Comparison of ENCODE assay signal across 8 cellular contexts in the genomic region with DNA sequence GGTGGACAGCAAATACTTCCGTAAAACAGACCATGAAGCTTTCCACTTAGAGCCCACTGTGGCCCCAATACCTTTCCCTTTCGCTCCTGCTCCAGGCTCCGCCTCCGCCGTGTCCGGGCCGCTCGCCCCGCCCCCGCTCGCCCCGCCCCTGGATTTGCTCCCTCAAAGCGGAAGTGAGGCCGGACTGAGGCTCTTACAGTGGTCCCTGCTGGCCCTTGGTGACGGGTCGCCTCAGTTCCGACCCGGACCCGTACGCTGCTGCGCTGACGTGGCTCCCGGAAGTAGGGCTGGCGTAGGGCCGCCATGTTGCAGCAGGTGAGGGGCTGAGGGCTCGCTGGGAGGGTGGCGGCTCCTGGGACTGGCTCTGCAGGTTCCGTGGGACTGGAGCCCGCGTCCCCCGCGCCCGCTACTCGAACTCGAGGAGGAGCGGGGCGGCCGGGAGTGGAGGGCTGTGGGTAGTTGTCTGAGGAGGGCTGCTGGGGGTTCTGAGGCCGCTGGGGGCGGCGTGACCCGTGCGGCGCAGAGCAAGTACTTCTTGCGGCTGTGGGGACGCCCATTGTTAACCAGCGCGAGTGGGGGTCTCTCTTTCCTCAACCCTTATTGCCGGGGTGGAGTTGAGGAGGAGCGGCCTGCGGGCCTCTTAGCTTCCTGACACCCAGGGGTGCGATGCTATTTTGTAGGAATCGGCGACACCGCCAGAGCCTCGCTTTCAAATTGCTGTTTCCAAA. TPM values are rescaled to one million over a fixed set of nuclear protein-coding genes. Genes with fewer than 3 reads are reported as not detected.
DNase-seq lines count a peak whose midpoint lies in the region; ATAC-seq and TF ChIP-seq lines count a peak whose summit lies in the region.
"Not testable (repeated sequence)": the region's sequence is repeated elsewhere in the genome, so short reads cannot be mapped to it uniquely, and the experiment has no call there.

A gene (plus strand): TSS at position 193 of the 728 bp plus-strand sequence. CDS start 111 bp downstream, at position 304.

- TF ChIP-seq CTCF in GM10248 (IDR thresholded peaks at IDR 0.05; ENCODE audit: control extremely low read depth, extremely low read depth, low read depth, missing control alignments); SK-N-SH (IDR thresholded peaks at IDR 0.05); suprapubic skin (IDR thresholded peaks at IDR 0.05): not testable (repeated sequence)

- not testable (repeated sequence) for H4K20me1 ChIP-seq in SK-N-SH (ENCODE audit: insufficient read depth)

- H2AFZ ChIP-seq in SK-N-SH (ENCODE audit: low read depth), result not testable (repeated sequence)

- H3K36me3 ChIP-seq in SK-N-SH (replicated peaks in 1 of 2; ENCODE audit: control insufficient read depth in 1 of 2, insufficient read depth in 2 of 2, low read length in 1 of 2); suprapubic skin: not testable (repeated sequence)

- H3F3A ChIP-seq in SK-N-SH (replicated peaks; ENCODE audit: insufficient read depth), result not testable (repeated sequence)

- not testable (repeated sequence) for H3K9me3 ChIP-seq in SK-N-SH, suprapubic skin

- TF ChIP-seq RAD21 in SK-N-SH (IDR thresholded peaks at IDR 0.05; ENCODE audit: low read length), result not testable (repeated sequence)

- POLR2A ChIA-PET in GM10248 (lab: Yijun Ruan, JAX); SK-N-SH (lab: Yijun Ruan, JAX): not testable (repeated sequence)

- H3K9me2 ChIP-seq in SK-N-SH, result not testable (repeated sequence)

- peak within 1 kb of the TSS; percentile 71 for H3K4me2 ChIP-seq in SK-N-SH

- H3K4me3 ChIP-seq in SK-N-SH (ENCODE audit: low read depth in 2 of 2, low read length in 1 of 2), result peak within 1 kb of the TSS; percentile 52 to 53
- peak within 1 kb of the TSS; percentile 65 for H3K4me3 ChIP-seq in suprapubic skin

- TF ChIP-seq EP300 in SK-N-SH (IDR thresholded peaks at IDR 0.05; ENCODE audit: borderline replicate concordance in 1 of 2, low read depth in 1 of 2, low read length in 1 of 2); suprapubic skin (IDR thresholded peaks at IDR 0.05): not testable (repeated sequence)

- TF ChIP-seq POLR2A in suprapubic skin (IDR thresholded peaks at IDR 0.05), result peak in 1 of 2 donors; percentile 89

- WGBS in SK-N-SH (ENCODE audit: low lambda C conversion rate), result 0% methylated on average over 16 of the region's 56 CpGs
- 0% methylated on average over 3 of the region's 56 CpGs for WGBS in suprapubic skin

- not testable (repeated sequence) for H3K27ac ChIP-seq in SK-N-SH (ENCODE audit: low read depth in 2 of 2, low read length in 1 of 2)
- H3K27ac ChIP-seq in suprapubic skin, result peak within 1 kb of the TSS; percentile 81

- peaks cover 40% of the 10 kb centered on the region for H3K79me2 ChIP-seq in SK-N-SH (ENCODE audit: insufficient read depth)

- peak within 1 kb of the TSS; percentile 76 for H3K9ac ChIP-seq in SK-N-SH

- peak; percentile 85 for DNase-seq in GM10248 (ENCODE audit: extremely low spot score)
- peak; percentile 92 for DNase-seq in NCI-H1092 (lab: John Stamatoyannopoulos, UW)
- peak; percentile 85 for DNase-seq in SK-N-SH
- peak; percentile 97 for DNase-seq in activated naive CD4-positive, alpha-beta T cell treated with anti-CD3 and anti-CD28 coated beads, Interleukin-2, amount 50 U/mL, for 16 hours
- DNase-seq in glomerular endothelial cell (ENCODE audit: extremely low read depth, low read depth, low spot score), result peak; percentile 25
- DNase-seq in occipital lobe (lab: John Stamatoyannopoulos, UW), result peak; percentile 93
- DNase-seq in suprapubic skin (ENCODE audit: low spot score in 2 of 2), result peak; percentile 97 to 98

- CTCF ChIA-PET in GM10248 (lab: Yijun Ruan, JAX); SK-N-SH (lab: Yijun Ruan, JAX): not testable (repeated sequence)

- not testable (repeated sequence) for H3K4me1 ChIP-seq in SK-N-SH (ENCODE audit: control insufficient read depth in 1 of 2, insufficient read depth in 2 of 2, low read depth in 1 of 2, low read length in 1 of 2)
- peaks cover 14% of the 10 kb centered on the region for H3K4me1 ChIP-seq in suprapubic skin

- ATAC-seq in HG02610 (IDR thresholded peaks at IDR 0.05; ENCODE audit: unreplicated experiment), result peak; percentile 97

- H3K27me3 ChIP-seq in SK-N-SH (ENCODE audit: insufficient read depth); suprapubic skin: not testable (repeated sequence)

TF ChIP-seq in SK-N-SH, 30 proteins besides CTCF, POLR2A, EP300 and RAD21:
- peak; percentile 60; the same call in 1 of the 2 replicates for TF ChIP-seq POLR2AphosphoS5 (IDR thresholded peaks at IDR 0.05; ENCODE audit: low read depth, low read length)
- peak; percentile 71 for TF ChIP-seq TAF1 (IDR thresholded peaks at IDR 0.05; ENCODE audit: borderline replicate concordance, low read depth, low read length)
- TF ChIP-seq GATA2 (CRISPR knock-in tag; IDR thresholded peaks at IDR 0.05), result peak; percentile 33; the same call in 1 of the 2 replicates
- peak; percentile 92 for TF ChIP-seq YY1 (IDR thresholded peaks at IDR 0.05; ENCODE audit: low read depth)
- TF ChIP-seq, protein P1, sequence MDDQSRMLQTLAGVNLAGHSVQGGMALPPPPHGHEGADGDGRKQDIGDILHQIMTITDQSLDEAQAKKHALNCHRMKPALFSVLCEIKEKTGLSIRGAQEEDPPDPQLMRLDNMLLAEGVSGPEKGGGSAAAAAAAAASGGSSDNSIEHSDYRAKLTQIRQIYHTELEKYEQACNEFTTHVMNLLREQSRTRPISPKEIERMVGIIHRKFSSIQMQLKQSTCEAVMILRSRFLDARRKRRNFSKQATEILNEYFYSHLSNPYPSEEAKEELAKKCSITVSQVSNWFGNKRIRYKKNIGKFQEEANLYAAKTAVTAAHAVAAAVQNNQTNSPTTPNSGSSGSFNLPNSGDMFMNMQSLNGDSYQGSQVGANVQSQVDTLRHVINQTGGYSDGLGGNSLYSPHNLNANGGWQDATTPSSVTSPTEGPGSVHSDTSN (IDR thresholded peaks at IDR 0.05), result peak; percentile 26; the same call in 1 of the 2 replicates
- TF ChIP-seq, protein P2, sequence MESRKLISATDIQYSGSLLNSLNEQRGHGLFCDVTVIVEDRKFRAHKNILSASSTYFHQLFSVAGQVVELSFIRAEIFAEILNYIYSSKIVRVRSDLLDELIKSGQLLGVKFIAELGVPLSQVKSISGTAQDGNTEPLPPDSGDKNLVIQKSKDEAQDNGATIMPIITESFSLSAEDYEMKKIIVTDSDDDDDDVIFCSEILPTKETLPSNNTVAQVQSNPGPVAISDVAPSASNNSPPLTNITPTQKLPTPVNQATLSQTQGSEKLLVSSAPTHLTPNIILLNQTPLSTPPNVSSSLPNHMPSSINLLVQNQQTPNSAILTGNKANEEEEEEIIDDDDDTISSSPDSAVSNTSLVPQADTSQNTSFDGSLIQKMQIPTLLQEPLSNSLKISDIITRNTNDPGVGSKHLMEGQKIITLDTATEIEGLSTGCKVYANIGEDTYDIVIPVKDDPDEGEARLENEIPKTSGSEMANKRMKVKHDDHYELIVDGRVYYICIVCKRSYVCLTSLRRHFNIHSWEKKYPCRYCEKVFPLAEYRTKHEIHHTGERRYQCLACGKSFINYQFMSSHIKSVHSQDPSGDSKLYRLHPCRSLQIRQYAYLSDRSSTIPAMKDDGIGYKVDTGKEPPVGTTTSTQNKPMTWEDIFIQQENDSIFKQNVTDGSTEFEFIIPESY (IDR thresholded peaks at IDR 0.05; ENCODE audit: borderline replicate concordance, low read depth), result peak; percentile 34; the same call in 1 of the 2 replicates
- TF ChIP-seq, protein P3, sequence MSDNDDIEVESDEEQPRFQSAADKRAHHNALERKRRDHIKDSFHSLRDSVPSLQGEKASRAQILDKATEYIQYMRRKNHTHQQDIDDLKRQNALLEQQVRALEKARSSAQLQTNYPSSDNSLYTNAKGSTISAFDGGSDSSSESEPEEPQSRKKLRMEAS (IDR thresholded peaks at IDR 0.05; ENCODE audit: low read depth), result peak; percentile 88
- TF ChIP-seq SIN3A (IDR thresholded peaks at IDR 0.05; ENCODE audit: borderline replicate concordance, low read depth, low read length), result peak; percentile 28; the same call in 1 of the 2 replicates
- TF ChIP-seq, protein P4, sequence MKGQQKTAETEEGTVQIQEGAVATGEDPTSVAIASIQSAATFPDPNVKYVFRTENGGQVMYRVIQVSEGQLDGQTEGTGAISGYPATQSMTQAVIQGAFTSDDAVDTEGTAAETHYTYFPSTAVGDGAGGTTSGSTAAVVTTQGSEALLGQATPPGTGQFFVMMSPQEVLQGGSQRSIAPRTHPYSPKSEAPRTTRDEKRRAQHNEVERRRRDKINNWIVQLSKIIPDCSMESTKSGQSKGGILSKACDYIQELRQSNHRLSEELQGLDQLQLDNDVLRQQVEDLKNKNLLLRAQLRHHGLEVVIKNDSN (IDR thresholded peaks at IDR 0.05; ENCODE audit: borderline replicate concordance, low read depth), result peak; percentile 45; the same call in 1 of the 2 replicates
- peak; percentile 70 for TF ChIP-seq CHD2 (IDR thresholded peaks at IDR 0.05; ENCODE audit: low read length, partially characterized antibody)
- TF ChIP-seq GABPA (IDR thresholded peaks at IDR 0.05; ENCODE audit: low read depth), result peak; percentile 89
- peak; percentile 96 for TF ChIP-seq ELF1 (IDR thresholded peaks at IDR 0.05)

RNA-seq across cellular contexts. Expression of the gene that starts here (rescaled TPM):
- polyA plus RNA-seq in SK-N-SH (2012; rRNA removed), result 22.9 and 29.3 TPM in 2 replicates
- polyA plus RNA-seq in SK-N-SH (2012; cell fraction: cytosol; rRNA removed), result 37.5 and 53.3 TPM in 2 replicates
- 4.9 and 16.0 TPM in 2 replicates for polyA plus RNA-seq in SK-N-SH (2012; cell fraction: nucleus; rRNA removed)
- 26.0 and 27.7 TPM in 2 replicates for total RNA-seq in glomerular endothelial cell
- 56.9 TPM for total RNA-seq in occipital lobe
- 10 to 100 TPM; 21.9 to 35.1 (median 31.1) TPM for total RNA-seq in suprapubic skin

Comparison
In these comparisons a context has a peak if more than half of its experiments do, and no peak if none do; other contexts are left out.
1. DNase-seq: peak in every context shown above with its lines; median percentile 98 in suprapubic skin; 97 in activated naive CD4-positive, alpha-beta T cell treated with anti-CD3 and anti-CD28 coated beads, Interleukin-2, amount 50 U/mL, for 16 hours; 93 in occipital lobe; 92 in NCI-H1092; 85 in GM10248; 85 in SK-N-SH; 25 in glomerular endothelial cell.